Comparison of ENCODE assay signal across 22 cellular contexts in the genomic region with DNA sequence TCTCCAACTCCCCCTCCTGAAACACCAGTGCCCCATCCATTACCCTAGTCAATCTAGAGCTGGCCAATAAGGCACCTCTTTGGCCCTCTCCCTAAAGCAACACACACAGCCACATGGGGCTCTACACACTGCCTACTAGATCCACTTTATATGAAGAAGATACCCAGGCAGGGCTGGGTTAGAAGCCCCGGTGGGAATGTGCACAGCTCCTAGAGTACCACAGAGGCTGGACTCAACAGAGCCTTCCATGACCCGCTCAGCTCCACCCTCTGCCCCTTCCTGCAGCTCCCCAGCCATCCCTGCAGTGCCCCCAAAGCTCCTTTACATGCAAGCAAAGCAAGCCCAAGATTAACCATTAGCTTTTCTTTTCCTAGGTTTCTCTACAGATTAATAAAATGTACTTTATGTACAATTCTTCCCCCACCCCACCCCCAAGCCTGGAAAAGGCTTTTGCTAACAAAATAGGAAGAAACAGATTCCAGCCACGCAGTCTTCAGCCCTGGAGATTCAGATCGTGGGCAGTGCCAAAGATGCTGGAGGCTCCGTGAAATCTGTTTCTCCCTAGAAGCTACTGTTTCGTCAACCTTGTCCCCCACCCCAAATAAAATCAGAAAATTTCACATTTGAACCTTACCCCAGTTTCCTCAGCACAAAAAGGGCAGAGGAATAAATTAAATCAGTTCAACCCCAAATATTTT. TPM values are rescaled to one million over a fixed set of nuclear protein-coding genes. Genes with fewer than 3 reads are reported as not detected.
DNase-seq lines count a peak whose midpoint lies in the region; ATAC-seq and TF ChIP-seq lines count a peak whose summit lies in the region.
"Had no signal": no experiment of that assay in that cellular context is flagged by ENCODE, and none has a peak within 500 bp of the region (broad histone marks: within the 10 kb centered on the region; RNA-seq: fewer than 3 reads in every experiment).

No MANE protein-coding gene starts in this region.

- no peaks in the 10 kb centered on the region for H3K79me2 ChIP-seq in OCI-LY7 (ENCODE audit: insufficient read depth, low read depth, low read length)

- H3K9me3 Mint-ChIP-seq in activated CD4-positive, alpha-beta T cell treated with anti-CD3 and anti-CD28 coated beads for 36 hours (ENCODE audit: low read depth): no peaks in the 10 kb centered on the region
- no peaks in the 10 kb centered on the region for H3K9me3 Mint-ChIP-seq in stimulated activated naive CD8-positive, alpha-beta T cell treated with anti-CD3 and anti-CD28 coated beads, Interleukin-15, amount 100 ng/mL, for 72 hours
- H3K9me3 Mint-ChIP-seq: CD4-positive, CD25-positive, alpha-beta regulatory T cell; H9 had no signal

- no peak overlapping the region for H3K4me3 ChIP-seq in OCI-LY7 (ENCODE audit: low read depth, low read length, poor library complexity, severe bottlenecking)
- H3K4me3 ChIP-seq: GM12878 had no signal

- H3K36me3 ChIP-seq in OCI-LY7 (ENCODE audit: insufficient read depth, low read length): no peaks in the 10 kb centered on the region

- no peak overlapping the region for H2AFZ ChIP-seq in OCI-LY7 (ENCODE audit: low read length)

- no TSS peak for BruUV-seq in OCI-LY7 (replicated peaks; lab: Mats Ljungman, UMichigan)

- H3K4me1 ChIP-seq in OCI-LY7 (ENCODE audit: insufficient read depth, low read length, poor library complexity, severe bottlenecking): no peaks in the 10 kb centered on the region
- H3K4me1 ChIP-seq: Caco-2 had no signal

- H3K27me3 Mint-ChIP-seq in activated CD4-positive, alpha-beta T cell treated with anti-CD3 and anti-CD28 coated beads for 36 hours: no peaks in the 10 kb centered on the region
- H3K27me3 Mint-ChIP-seq in stimulated activated naive CD8-positive, alpha-beta T cell treated with anti-CD3 and anti-CD28 coated beads, Interleukin-15, amount 100 ng/mL, for 72 hours: no peaks in the 10 kb centered on the region
- H3K27me3 Mint-ChIP-seq: CD4-positive, CD25-positive, alpha-beta regulatory T cell had no signal

- POLR2A ChIA-PET in activated CD4-positive, alpha-beta T cell treated with anti-CD3 and anti-CD28 coated beads for 36 hours (lab: Charles Lee): no interaction called here
- POLR2A ChIA-PET in OCI-LY7 (lab: Charles Lee): interaction anchor here (0.6 kb wide), 1 partner anchor 819 kb away, joined by 3 read pairs; no protein-coding TSS in a partner anchor

- intact Hi-C loops in activated CD4-positive, alpha-beta T cell treated with anti-CD3 and anti-CD28 coated beads for 36 hours (cut with DNase I, micrococcal nuclease): no loop called here
- intact Hi-C loops in sciatic nerve (cut with DNase I) (no loop called here), OCI-LY7 (cut with micrococcal nuclease; ENCODE audit: unreplicated experiment) (no loop called here)

- H3K27ac ChIP-seq in OCI-LY7 (ENCODE audit: low read depth, low read length, poor library complexity, severe bottlenecking): no peak overlapping the region

- DNase-seq in activated CD4-positive, alpha-beta T cell treated with anti-CD3 and anti-CD28 coated beads for 36 hours: peak; percentile 2
- DNase-seq in activated CD4-positive, alpha-beta T cell treated with anti-CD3 and anti-CD28 coated beads for 48 hours: no peak
- no peak for DNase-seq in stimulated activated naive CD8-positive, alpha-beta T cell treated with anti-CD3 and anti-CD28 coated beads, Interleukin-15, amount 100 ng/mL, for 72 hours
- DNase-seq in stimulated activated naive CD8-positive, alpha-beta T cell treated with anti-CD3 and anti-CD28 coated beads, Interleukin-15, Interleukin-2, amounts not matched to agents 100 U/mL and 50 U/mL, for 24 hours: no peak
- DNase-seq in sciatic nerve (ENCODE audit: low spot score) (peak; percentile 43), OCI-LY7 (ENCODE audit: low spot score) (no peak), islet precursor cell (no peak), NCI-H1417 (lab: John Stamatoyannopoulos, UW) (no peak)
- DNase-seq: 8988T; CD4-positive, CD25-positive, alpha-beta regulatory T cell; DMS153; GDM1; H9; NCI-H1417 treated with DMSO at 0.1 percent for 48 hours; NCI-H187 treated with DMSO at 0.1 percent for 48 hours; NCI-H226; NCI-H524 had no signal

- H3K4me3 Mint-ChIP-seq in activated CD4-positive, alpha-beta T cell treated with anti-CD3 and anti-CD28 coated beads for 36 hours: no peak overlapping the region
- no peak overlapping the region for H3K4me3 Mint-ChIP-seq in stimulated activated naive CD8-positive, alpha-beta T cell treated with anti-CD3 and anti-CD28 coated beads, Interleukin-15, amount 100 ng/mL, for 72 hours
- H3K4me3 Mint-ChIP-seq: CD4-positive, CD25-positive, alpha-beta regulatory T cell; H9 had no signal

- ATAC-seq in activated CD4-positive, alpha-beta T cell treated with anti-CD3 and anti-CD28 coated beads for 36 hours: no peak
- ATAC-seq in stimulated activated naive CD8-positive, alpha-beta T cell treated with anti-CD3 and anti-CD28 coated beads, Interleukin-15, amount 100 ng/mL, for 72 hours: peak; percentile 10
- no peak for ATAC-seq in stimulated activated naive CD8-positive, alpha-beta T cell treated with anti-CD3 and anti-CD28 coated beads, Interleukin-15, Interleukin-2, amounts not matched to agents 100 U/mL and 50 U/mL, for 24 hours
- ATAC-seq in sciatic nerve: no peak

- CTCF ChIA-PET in activated CD4-positive, alpha-beta T cell treated with anti-CD3 and anti-CD28 coated beads for 36 hours (lab: Charles Lee): interaction anchor here (1.0 kb wide), 1 partner anchor 399 kb away, joined by 3 read pairs; no protein-coding TSS in a partner anchor
- CTCF ChIA-PET in OCI-LY7 (lab: Charles Lee; ENCODE audit: unreplicated experiment): no interaction called here

- no peaks in the 10 kb centered on the region for H4K20me1 ChIP-seq in OCI-LY7 (ENCODE audit: insufficient read depth, low read length)

- H3K4me2 ChIP-seq in OCI-LY7 (ENCODE audit: low read length): no peak overlapping the region

- peaks cover 26% of the 10 kb centered on the region for H3K36me3 Mint-ChIP-seq in activated CD4-positive, alpha-beta T cell treated with anti-CD3 and anti-CD28 coated beads for 36 hours (ENCODE audit: low read depth)

- no peak overlapping the region for H3K27ac Mint-ChIP-seq in activated CD4-positive, alpha-beta T cell treated with anti-CD3 and anti-CD28 coated beads for 36 hours
- H3K27ac Mint-ChIP-seq in stimulated activated naive CD8-positive, alpha-beta T cell treated with anti-CD3 and anti-CD28 coated beads, Interleukin-15, amount 100 ng/mL, for 72 hours: peak overlapping the region in 1 of 2 donors; percentile 3
- H3K27ac Mint-ChIP-seq: H9 had no signal

- no peaks in the 10 kb centered on the region for H3K4me1 Mint-ChIP-seq in activated CD4-positive, alpha-beta T cell treated with anti-CD3 and anti-CD28 coated beads for 36 hours
- no peaks in the 10 kb centered on the region for H3K4me1 Mint-ChIP-seq in stimulated activated naive CD8-positive, alpha-beta T cell treated with anti-CD3 and anti-CD28 coated beads, Interleukin-15, amount 100 ng/mL, for 72 hours
- H3K4me1 Mint-ChIP-seq: H9 had no signal

- TF ChIP-seq CTCF in OCI-LY7 (conservative IDR thresholded peaks at IDR 0.05; ENCODE audit: low read length): no peak

- H3K9me2 ChIP-seq in OCI-LY7 (ENCODE audit: insufficient read depth, low read length): no peaks in the 10 kb centered on the region

- H3K9me3 ChIP-seq in OCI-LY7 (ENCODE audit: low read length): no peaks in the 10 kb centered on the region
- H3K9me3 ChIP-seq: Caco-2 had no signal

RNA-seq across cellular contexts. Expression of a gene that starts 51.8 kb away (rescaled TPM):
- total RNA-seq in activated CD4-positive, alpha-beta T cell treated with anti-CD3 and anti-CD28 coated beads for 36 hours: 10 to 100 TPM; 79.0 to 84.2 TPM
- 13.5 TPM for total RNA-seq in sciatic nerve
- 0.36 and 0.95 TPM in 2 replicates for total RNA-seq in OCI-LY7 (2014; rRNA removed; shearing (Covaris generic))
- total RNA-seq in OCI-LY7 (2022): 2.8 and 3.4 TPM in 2 replicates

RNA-seq across cellular contexts. Expression of a gene that starts 59.7 kb away (rescaled TPM):
- total RNA-seq in activated CD4-positive, alpha-beta T cell treated with anti-CD3 and anti-CD28 coated beads for 36 hours: not detected
- total RNA-seq in sciatic nerve: not detected
- total RNA-seq in OCI-LY7 (2014; rRNA removed; shearing (Covaris generic)): not detected in 2 replicates
- total RNA-seq in OCI-LY7 (2022): not detected in 2 replicates
- total RNA-seq: Caco-2; CD4-positive, CD25-positive, alpha-beta regulatory T cell; Daoy; GM12878; H9; HT-29; M059J had no signal

Comparison
In these comparisons a context has a peak if more than half of its experiments do, and no peak if none do; other contexts are left out.
1. DNase-seq: peak in activated CD4-positive, alpha-beta T cell treated with anti-CD3 and anti-CD28 coated beads for 36 hours (single experiment) and sciatic nerve (single experiment); none in activated CD4-positive, alpha-beta T cell treated with anti-CD3 and anti-CD28 coated beads for 48 hours (single experiment), stimulated activated naive CD8-positive, alpha-beta T cell treated with anti-CD3 and anti-CD28 coated beads, Interleukin-15, amount 100 ng/mL, for 72 hours (0 of 2), stimulated activated naive CD8-positive, alpha-beta T cell treated with anti-CD3 and anti-CD28 coated beads, Interleukin-15, Interleukin-2, amounts not matched to agents 100 U/mL and 50 U/mL, for 24 hours (single experiment), OCI-LY7 (single experiment), islet precursor cell (single experiment) and NCI-H1417 (0 of 3).